In genomic region chr1:152745765-152746444, GRCh38 we compare ENCODE assay signal across 3 cellular contexts.
TF ChIP-seq lines count a peak whose summit lies in the region.

No MANE protein-coding gene starts in this region.

TF ChIP-seq in SK-N-SH, 30 proteins besides CTCF, POLR2A, EP300 and RAD21 (continued from another document and continues in another):
- TF ChIP-seq REST (IDR thresholded peaks at IDR 0.05; ENCODE audit: low read depth, low read length), result no peak
- TF ChIP-seq TCF12 (IDR thresholded peaks at IDR 0.05), result no peak
- TF ChIP-seq ZBTB33 (IDR thresholded peaks at IDR 0.05; ENCODE audit: borderline replicate concordance, low read depth), result no peak
- TF ChIP-seq MAX (IDR thresholded peaks at IDR 0.05; ENCODE audit: low read depth), result no peak
- TF ChIP-seq TAF1 (IDR thresholded peaks at IDR 0.05; ENCODE audit: borderline replicate concordance, low read depth, low read length), result no peak
- TF ChIP-seq RXRA (IDR thresholded peaks at IDR 0.05; ENCODE audit: borderline replicate concordance, low read depth), result no peak
- no peak for TF ChIP-seq NRF1 (IDR thresholded peaks at IDR 0.05; ENCODE audit: low read depth, low read length)
- no peak for TF ChIP-seq FOXM1 (IDR thresholded peaks at IDR 0.05; ENCODE audit: low read depth)
- no peak for TF ChIP-seq POLR2AphosphoS5 (IDR thresholded peaks at IDR 0.05; ENCODE audit: low read depth, low read length)
- no peak for TF ChIP-seq RCOR1 (IDR thresholded peaks at IDR 0.05; ENCODE audit: low read length)
- no peak for TF ChIP-seq MXI1 (IDR thresholded peaks at IDR 0.05; ENCODE audit: low read depth, low read length)
- TF ChIP-seq IRF3 (IDR thresholded peaks at IDR 0.05; ENCODE audit: low read depth, low read length), result no peak
- no peak for TF ChIP-seq MEF2A (IDR thresholded peaks at IDR 0.05; ENCODE audit: borderline replicate concordance, low read depth)

TF ChIP-seq in SK-N-SH treated with all-trans-retinoic acid at 6 μM for 48 hours, 23 proteins besides CTCF, POLR2A, EP300 and RAD21 (continued from another document):
- TF ChIP-seq TSHZ2 (CRISPR knock-in tag; IDR thresholded peaks at IDR 0.05) (no peak), ISL1 (CRISPR knock-in tag; IDR thresholded peaks at IDR 0.05) (no peak), GLIS3 (CRISPR knock-in tag; IDR thresholded peaks at IDR 0.05) (no peak)
TF ChIP-seq in SK-N-SH treated with all-trans-retinoic acid at 6 μM for 48 hours: peak in this region for 0.

TF ChIP-seq in GM23338, 12 proteins besides CTCF, POLR2A, EP300 and RAD21:
- TF ChIP-seq ZNF462 (CRISPR knock-in tag; IDR thresholded peaks at IDR 0.05) (no peak), EZH2phosphoT487 (IDR thresholded peaks at IDR 0.05; ENCODE audit: unreplicated experiment) (no peak), ZNF114 (CRISPR knock-in tag; IDR thresholded peaks at IDR 0.05) (no peak), CREB1 (CRISPR knock-in tag; IDR thresholded peaks at IDR 0.05; ENCODE audit: low read depth) (no peak), NANOG (IDR thresholded peaks at IDR 0.05; ENCODE audit: borderline replicate concordance) (no peak), EZH2 (IDR thresholded peaks at IDR 0.05; ENCODE audit: low read depth, unreplicated experiment) (no peak)
